Comparison of ENCODE assay signal across 7 cellular contexts in the genomic region with DNA sequence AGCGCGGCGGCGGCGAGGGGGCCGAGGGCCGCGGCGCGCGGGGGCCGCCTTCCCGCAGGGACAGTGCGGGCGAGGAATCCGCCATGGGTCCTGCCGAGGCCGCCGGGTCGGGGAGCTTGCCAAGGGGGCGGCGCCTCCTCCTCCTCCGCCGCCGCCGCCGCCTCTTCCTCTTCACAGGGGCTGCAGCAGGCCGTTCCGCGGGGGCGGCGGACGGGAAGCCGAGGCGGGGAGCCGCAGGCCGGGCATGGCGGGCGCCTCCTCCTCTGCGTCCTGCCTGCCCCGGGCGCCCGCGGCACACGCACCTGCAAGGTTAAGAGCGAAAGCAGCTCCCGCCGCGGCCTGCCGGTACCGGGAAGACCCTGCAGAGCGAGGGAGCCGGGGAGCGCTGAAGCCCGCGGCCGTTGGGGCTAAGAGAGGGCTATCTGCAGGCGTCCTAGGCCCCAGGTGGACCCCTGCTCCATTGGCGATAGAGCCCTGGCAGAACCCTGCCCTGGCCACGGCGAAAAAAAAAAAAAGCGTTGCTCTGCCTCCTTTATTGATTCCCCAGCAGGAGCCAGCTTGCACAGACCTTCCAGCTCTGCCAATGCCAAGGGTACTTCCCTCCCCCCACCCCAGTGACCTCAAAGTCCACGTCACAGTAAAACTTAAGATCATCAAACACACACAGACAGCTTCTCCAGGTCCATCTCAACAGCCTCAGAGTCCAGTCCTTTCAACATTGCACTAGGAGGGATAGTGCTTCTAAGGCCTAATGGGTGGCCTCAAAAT. TPM values are rescaled to one million over a fixed set of nuclear protein-coding genes. Genes with fewer than 3 reads are reported as not detected.
DNase-seq lines count a peak whose midpoint lies in the region; ATAC-seq and TF ChIP-seq lines count a peak whose summit lies in the region.

A gene with protein sequence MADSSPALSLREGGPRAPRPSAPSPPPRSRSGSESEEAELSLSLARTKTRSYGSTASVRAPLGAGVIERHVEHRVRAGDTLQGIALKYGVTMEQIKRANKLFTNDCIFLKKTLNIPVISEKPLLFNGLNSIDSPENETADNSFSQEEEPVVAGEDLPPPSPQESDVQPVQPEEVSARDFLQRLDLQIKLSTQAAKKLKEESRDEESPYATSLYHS (minus strand): TSS at position 118 of the 768 bp plus-strand sequence. CDS start 33 bp downstream, at position 85.

- peaks cover under 1% of the 10 kb centered on the region for H3K36me3 Mint-ChIP-seq in activated CD4-positive, alpha-beta memory T cell treated with anti-CD3 and anti-CD28 coated beads for 36 hours
- peaks cover 4% of the 10 kb centered on the region for H3K36me3 Mint-ChIP-seq in memory B cell

- peaks cover 52% of the 10 kb centered on the region for H3K4me1 Mint-ChIP-seq in activated CD4-positive, alpha-beta memory T cell treated with anti-CD3 and anti-CD28 coated beads for 36 hours (ENCODE audit: low read depth)
- H3K4me1 Mint-ChIP-seq in memory B cell, result peaks cover 41% of the 10 kb centered on the region

- peak within 1 kb of the TSS; percentile 81 for H3K4me3 Mint-ChIP-seq in activated CD4-positive, alpha-beta memory T cell treated with anti-CD3 and anti-CD28 coated beads for 36 hours
- peak within 1 kb of the TSS; percentile 88 for H3K4me3 Mint-ChIP-seq in memory B cell

- POLR2A ChIA-PET in activated CD4-positive, alpha-beta memory T cell treated with anti-CD3 and anti-CD28 coated beads for 36 hours (lab: Charles Lee), result interaction anchor here (0.6 to 2.4 kb wide), 10 partner anchors 12 to 777 kb away, joined by 3 to 9 read pairs (median 4); a partner anchor contains a TSS

- intact Hi-C loops in activated CD4-positive, alpha-beta memory T cell treated with anti-CD3 and anti-CD28 coated beads for 36 hours (cut with micrococcal nuclease), result loop anchor here (2.0 to 10.0 kb wide), 9 partner anchors 39 to 1385 kb away; a partner anchor contains a TSS

- ATAC-seq in HG02623 (IDR thresholded peaks at IDR 0.05; ENCODE audit: unreplicated experiment) (peak; percentile 40), memory B cell (ENCODE audit: low read depth) (peak; percentile 60)

- H3K27ac Mint-ChIP-seq in activated CD4-positive, alpha-beta memory T cell treated with anti-CD3 and anti-CD28 coated beads for 36 hours, result peak within 1 kb of the TSS; percentile 85
- H3K27ac Mint-ChIP-seq in memory B cell, result peak within 1 kb of the TSS; percentile 92

- TF ChIP-seq POLR2A in GM15510 (IDR thresholded peaks at IDR 0.05; ENCODE audit: borderline replicate concordance, extremely low read depth, insufficient read length), result peak; percentile 34

- CTCF ChIA-PET in activated CD4-positive, alpha-beta memory T cell treated with anti-CD3 and anti-CD28 coated beads for 36 hours (lab: Charles Lee), result interaction anchor here (1.3 to 4.2 kb wide), 6 partner anchors 12 to 88 kb away, joined by 5 to 44 read pairs (median 8); no protein-coding TSS in a partner anchor

- peak; percentile 53 for DNase-seq in NCI-H226
- DNase-seq in activated CD4-positive, alpha-beta memory T cell treated with anti-CD3 and anti-CD28 coated beads for 36 hours, result peak; percentile 79
- DNase-seq in effector CD8-positive, alpha-beta T cell (lab: John Stamatoyannopoulos, UW), result peak; percentile 38
- peak in 1 of 2 donors; percentile 40 for DNase-seq in memory B cell (ENCODE audit: low spot score in 2 of 2)
- peak; percentile 68 for DNase-seq in stimulated activated CD8-positive, alpha-beta memory T cell treated with anti-CD3 and anti-CD28 coated beads, Interleukin-12 subunit alpha, Interleukin-12 subunit beta, amount 100 ng/mL, for 4 hours (ENCODE audit: low read depth)

- no peaks in the 10 kb centered on the region for H3K9me3 Mint-ChIP-seq in activated CD4-positive, alpha-beta memory T cell treated with anti-CD3 and anti-CD28 coated beads for 36 hours
- H3K9me3 Mint-ChIP-seq in memory B cell, result no peaks in the 10 kb centered on the region

- H3K27me3 Mint-ChIP-seq in activated CD4-positive, alpha-beta memory T cell treated with anti-CD3 and anti-CD28 coated beads for 36 hours, result no peaks in the 10 kb centered on the region
- no peaks in the 10 kb centered on the region for H3K27me3 Mint-ChIP-seq in memory B cell

RNA-seq across cellular contexts. Expression of the gene that starts here (rescaled TPM):
- 10 to 100 TPM; 18.1 to 18.6 TPM for total RNA-seq in activated CD4-positive, alpha-beta memory T cell treated with anti-CD3 and anti-CD28 coated beads for 36 hours
